Comparison of ENCODE assay signal across 9 cellular contexts in genomic region chr16:75096730-75097129, GRCh38. TPM values are rescaled to one million over a fixed set of nuclear protein-coding genes. Genes with fewer than 3 reads are reported as not detected.
DNase-seq lines count a peak whose midpoint lies in the region; ATAC-seq and TF ChIP-seq lines count a peak whose summit lies in the region.
"Had no signal": no experiment of that assay in that cellular context is flagged by ENCODE, and none has a peak within 500 bp of the region (broad histone marks: within the 10 kb centered on the region; RNA-seq: fewer than 3 reads in every experiment).

No MANE protein-coding gene starts in this region.

- H3K9me3 Mint-ChIP-seq in WTC11, result no peaks in the 10 kb centered on the region

- peak; percentile 26 for TF ChIP-seq CTCF in cardiac muscle cell (IDR thresholded peaks at IDR 0.05; ENCODE audit: low read depth, low read length)
- no peak for TF ChIP-seq CTCF in right atrium auricular region (IDR thresholded peaks at IDR 0.05)
- no peak for TF ChIP-seq CTCF in WTC11 (IDR thresholded peaks at IDR 0.05)
- peak; percentile 44 for TF ChIP-seq CTCF in upper lobe of right lung (IDR thresholded peaks at IDR 0.05)

- POLR2A ChIA-PET in WTC11 (lab: Charles Lee), result no interaction called here

- H3K27me3 Mint-ChIP-seq in WTC11 (ENCODE audit: low read depth), result no peaks in the 10 kb centered on the region

- CTCF ChIA-PET in WTC11 (lab: Charles Lee), result interaction anchor here (0.6 to 9.3 kb wide), 18 partner anchors 9 to 372 kb away, joined by 3 to 135 read pairs (median 4); partner anchors contain the start of gene ZNRF1

- no peak for DNase-seq in cardiac muscle cell (ENCODE audit: low read depth in 1 of 2, low spot score in 1 of 2)
- DNase-seq in right atrium auricular region (ENCODE audit: low spot score), result no peak
- DNase-seq in WTC11 (ENCODE audit: low spot score), result peak; percentile 80
- peak; percentile 77 for DNase-seq in upper lobe of right lung
- DNase-seq in activated CD8-positive, alpha-beta memory T cell treated with anti-CD3 and anti-CD28 coated beads, Interleukin-2, amount 50 U/mL, for 48 hours, result no peak
- no peak for DNase-seq in NCI-H1694 treated with DMSO at 0.1 percent for 48 hours (lab: John Stamatoyannopoulos, UW)

- H3K36me3 ChIP-seq in cardiac muscle cell (no peaks in the 10 kb centered on the region), right atrium auricular region (peaks cover 14% of the 10 kb centered on the region), iPS-18a (ENCODE audit: control insufficient read depth, low read depth, low read length) (no peaks in the 10 kb centered on the region), upper lobe of right lung (peaks cover 7% of the 10 kb centered on the region)

- no peaks in the 10 kb centered on the region for H3K36me3 Mint-ChIP-seq in WTC11

- ATAC-seq in WTC11 (peak; percentile 88), upper lobe of right lung (peak; percentile 76), GM21723 (IDR thresholded peaks at IDR 0.05; ENCODE audit: unreplicated experiment) (no peak)
- ATAC-seq: Panc1 had no signal

- no peak overlapping the region for H3K9ac ChIP-seq in iPS-18a (ENCODE audit: low read length)

- intact Hi-C loops in upper lobe of right lung (cut with DNase I), result no loop called here

- no peak overlapping the region for H3K27ac ChIP-seq in cardiac muscle cell
- no peak overlapping the region for H3K27ac ChIP-seq in right atrium auricular region
- no peak overlapping the region for H3K27ac ChIP-seq in iPS-18a (ENCODE audit: low read length)
- peak overlapping the region; percentile 5 for H3K27ac ChIP-seq in upper lobe of right lung

- no peaks in the 10 kb centered on the region for H3K27me3 ChIP-seq in cardiac muscle cell
- no peaks in the 10 kb centered on the region for H3K27me3 ChIP-seq in right atrium auricular region
- no peaks in the 10 kb centered on the region for H3K27me3 ChIP-seq in iPS-18a (ENCODE audit: control insufficient read depth, insufficient read depth, low read length)
- H3K27me3 ChIP-seq in upper lobe of right lung, result no peaks in the 10 kb centered on the region

- H3K27ac Mint-ChIP-seq in WTC11, result peak overlapping the region; percentile 90; the same call in 1 of the 2 replicates

- peaks cover 71% of the 10 kb centered on the region for H3K4me1 Mint-ChIP-seq in WTC11

- no peaks in the 10 kb centered on the region for H3K4me1 ChIP-seq in cardiac muscle cell (ENCODE audit: low read depth)
- H3K4me1 ChIP-seq in right atrium auricular region, result peaks cover 0 to 26% of the 10 kb centered on the region in 2 donors
- peaks cover 51% of the 10 kb centered on the region for H3K4me1 ChIP-seq in iPS-18a (ENCODE audit: control insufficient read depth, low read depth, low read length)
- H3K4me1 ChIP-seq in upper lobe of right lung, result peaks cover 36% of the 10 kb centered on the region

- no peaks in the 10 kb centered on the region for H3K9me3 ChIP-seq in cardiac muscle cell (ENCODE audit: low read depth)
- H3K9me3 ChIP-seq in right atrium auricular region, result no peaks in the 10 kb centered on the region
- H3K9me3 ChIP-seq in iPS-18a (ENCODE audit: control insufficient read depth, low read depth, low read length), result no peaks in the 10 kb centered on the region
- no peaks in the 10 kb centered on the region for H3K9me3 ChIP-seq in upper lobe of right lung

- H3K4me3 Mint-ChIP-seq in WTC11, result no peak overlapping the region; the same call in 1 of the 2 replicates

- H3K4me3 ChIP-seq in cardiac muscle cell (no peak overlapping the region), right atrium auricular region (no peak overlapping the region), iPS-18a (ENCODE audit: low read length) (peak overlapping the region; percentile 15), upper lobe of right lung (no peak overlapping the region)

TF ChIP-seq in WTC11, 78 proteins besides CTCF, POLR2A, EP300 and RAD21:
- TF ChIP-seq RELA (CRISPR knock-in tag; IDR thresholded peaks at IDR 0.05; ENCODE audit: borderline replicate concordance), result no peak
- TF ChIP-seq ZNF512 (CRISPR knock-in tag; IDR thresholded peaks at IDR 0.05; ENCODE audit: borderline replicate concordance), result no peak
- TF ChIP-seq SMAD4 (CRISPR knock-in tag; IDR thresholded peaks at IDR 0.05), result no peak
- TF ChIP-seq E2F1 (CRISPR knock-in tag; IDR thresholded peaks at IDR 0.05), result no peak
- no peak for TF ChIP-seq NR2C2 (CRISPR knock-in tag; IDR thresholded peaks at IDR 0.05)
- TF ChIP-seq NR1H2 (CRISPR knock-in tag; IDR thresholded peaks at IDR 0.05), result no peak
- no peak for TF ChIP-seq FOXP1 (CRISPR knock-in tag; IDR thresholded peaks at IDR 0.05; ENCODE audit: borderline replicate concordance)
- TF ChIP-seq NFYB (CRISPR knock-in tag; conservative IDR thresholded peaks at IDR 0.05; ENCODE audit: low read depth), result no peak
- no peak for TF ChIP-seq CREM (CRISPR knock-in tag; IDR thresholded peaks at IDR 0.05)
- no peak for TF ChIP-seq ATF1 (CRISPR knock-in tag; IDR thresholded peaks at IDR 0.05)
- no peak for TF ChIP-seq MYBL2 (CRISPR knock-in tag; IDR thresholded peaks at IDR 0.05)
- TF ChIP-seq TEAD4 (CRISPR knock-in tag; IDR thresholded peaks at IDR 0.05), result no peak
- TF ChIP-seq GTF2I (CRISPR knock-in tag; conservative IDR thresholded peaks at IDR 0.05), result no peak
- no peak for TF ChIP-seq IRF2 (CRISPR knock-in tag; IDR thresholded peaks at IDR 0.05; ENCODE audit: borderline replicate concordance, low read depth)
- TF ChIP-seq ETV6 (CRISPR knock-in tag; IDR thresholded peaks at IDR 0.05), result no peak
- no peak for TF ChIP-seq ZNF425 (CRISPR knock-in tag; conservative IDR thresholded peaks at IDR 0.05)
- TF ChIP-seq CREB1 (CRISPR knock-in tag; IDR thresholded peaks at IDR 0.05), result no peak
- TF ChIP-seq TCF7 (CRISPR knock-in tag; IDR thresholded peaks at IDR 0.05; ENCODE audit: low read depth), result no peak

RNA-seq across cellular contexts. Expression of gene LDHD, which starts 19.9 kb away (rescaled TPM):
- total RNA-seq in cardiac muscle cell (7.6 and 12.2 TPM in 2 replicates), right atrium auricular region (10 to 100 TPM; 28.8 to 65.6 TPM), WTC11 (2021) (12.3 to 12.6 TPM (median 12.3 TPM) in 3 replicates), upper lobe of right lung (10.7 TPM)
- 6.0 and 13.4 TPM in 2 replicates for polyA plus RNA-seq in cardiac muscle cell

RNA-seq across cellular contexts. Expression of gene ZFP1, which starts 51.6 kb away (rescaled TPM):
- total RNA-seq in cardiac muscle cell, result 10.5 and 11.5 TPM in 2 replicates
- 7.8 and 8.5 TPM in 2 replicates for polyA plus RNA-seq in cardiac muscle cell
- 1 to 10 TPM; 8.6 to 8.8 TPM for total RNA-seq in right atrium auricular region
- 9.7 to 11.7 TPM (median 10.3 TPM) in 3 replicates for total RNA-seq in WTC11 (2021)
- 9.8 TPM for total RNA-seq in upper lobe of right lung

Comparison
In these comparisons a context has a peak if more than half of its experiments do, and no peak if none do; other contexts are left out.
1. CTCF ChIP-seq: peak in cardiac muscle cell (single experiment) and upper lobe of right lung (single experiment); none in right atrium auricular region (0 of 2) and WTC11 (single experiment).
2. DNase-seq: peak in WTC11 (single experiment) and upper lobe of right lung (single experiment); none in cardiac muscle cell (0 of 2), right atrium auricular region (single experiment), activated CD8-positive, alpha-beta memory T cell treated with anti-CD3 and anti-CD28 coated beads, Interleukin-2, amount 50 U/mL, for 48 hours (single experiment) and NCI-H1694 treated with DMSO at 0.1 percent for 48 hours (single experiment).